ENCODE assay signal across 9 cellular contexts in the genomic region with DNA sequence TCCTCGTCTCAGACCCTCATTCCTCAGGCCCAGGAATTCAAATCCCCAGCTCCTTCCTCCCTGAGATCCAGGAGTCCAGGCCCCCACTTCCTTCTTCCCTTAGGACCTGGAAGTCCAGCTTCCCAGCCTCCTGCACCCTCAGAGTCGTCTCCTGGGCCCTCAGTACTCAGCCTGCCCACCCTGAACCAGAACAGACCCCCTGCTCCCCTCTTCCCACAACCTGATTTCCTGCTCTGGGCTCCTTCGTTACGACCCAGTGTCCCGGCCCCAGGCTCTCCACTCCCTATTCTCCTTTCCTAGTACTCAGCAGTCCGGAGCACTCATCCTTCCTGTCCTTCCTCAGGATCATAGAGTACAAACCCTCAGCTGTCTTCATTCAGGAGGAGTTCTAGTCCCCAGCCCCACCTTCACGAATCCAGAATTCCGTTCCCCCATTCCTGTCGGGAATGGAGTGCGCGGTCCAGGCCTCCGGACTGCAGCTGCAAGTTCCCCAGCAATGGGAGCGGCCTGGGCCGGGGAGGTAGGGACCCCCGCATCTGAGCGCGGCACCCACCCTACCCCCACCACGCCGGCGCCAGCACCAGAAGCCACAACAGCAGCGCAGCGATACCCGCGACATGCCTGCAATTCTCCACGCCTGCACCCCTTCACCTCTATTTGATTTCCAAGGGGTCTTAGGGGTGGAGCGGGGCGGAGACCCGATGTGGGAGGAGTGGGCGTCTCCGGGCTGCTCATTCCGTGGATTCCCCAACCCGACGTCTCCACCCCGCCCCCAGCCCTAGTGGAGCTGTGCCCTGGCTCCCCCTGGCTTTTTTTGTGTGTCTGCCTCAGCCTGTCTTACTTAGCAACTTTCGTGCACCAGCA. TPM values are rescaled to one million over a fixed set of nuclear protein-coding genes. Genes with fewer than 3 reads are reported as not detected.
DNase-seq lines count a peak whose midpoint lies in the region; ATAC-seq and TF ChIP-seq lines count a peak whose summit lies in the region.
"Had no signal": no experiment of that assay in that cellular context is flagged by ENCODE, and none has a peak within 500 bp of the region (broad histone marks: within the 10 kb centered on the region; RNA-seq: fewer than 3 reads in every experiment).

No MANE protein-coding gene starts in this region.

- H3K9me3 Mint-ChIP-seq in activated T-helper 17 cell treated with anti-CD3 and anti-CD28 coated beads, Interleukin-2, amount 50 U/mL, for 72 hours: no peaks in the 10 kb centered on the region

- peak overlapping the region; percentile 70 for H3K27ac Mint-ChIP-seq in activated T-helper 17 cell treated with anti-CD3 and anti-CD28 coated beads, Interleukin-2, amount 50 U/mL, for 72 hours

- H3K79me2 ChIP-seq in hepatocyte: peaks cover 13% of the 10 kb centered on the region

- peaks cover 4% of the 10 kb centered on the region for H4K20me1 ChIP-seq in hepatocyte (ENCODE audit: insufficient read depth, poor library complexity, severe bottlenecking)

- H3K27ac ChIP-seq in hepatocyte (peak overlapping the region; percentile 98), spleen (peak overlapping the region in 6 of 8 donors; percentile 79 to 98 (median 90))

- no peak for ATAC-seq in activated T-helper 17 cell treated with anti-CD3 and anti-CD28 coated beads, Interleukin-2, amount 50 U/mL, for 72 hours (replicated peaks)
- ATAC-seq in GM19397 (IDR thresholded peaks at IDR 0.05; ENCODE audit: unreplicated experiment): no peak
- ATAC-seq in HG02571 (IDR thresholded peaks at IDR 0.05; ENCODE audit: unreplicated experiment): no peak
- ATAC-seq in GM21447 (IDR thresholded peaks at IDR 0.05; ENCODE audit: unreplicated experiment): no peak

- intact Hi-C loops in spleen (cut with DNase I; ENCODE audit: low total_unique reads): no loop called here

- TF ChIP-seq POLR2A in spleen (IDR thresholded peaks at IDR 0.05): no peak

- peaks cover 39% of the 10 kb centered on the region for H3K36me3 Mint-ChIP-seq in activated T-helper 17 cell treated with anti-CD3 and anti-CD28 coated beads, Interleukin-2, amount 50 U/mL, for 72 hours (ENCODE audit: low read depth)

- H3K4me3 ChIP-seq in hepatocyte (peak overlapping the region; percentile 24), spleen (peak overlapping the region; percentile 16 to 73 (median 48))

- DNase-seq in DMS53 (lab: John Stamatoyannopoulos, UW) (peak; percentile 47), DMS53 treated with DMSO at 0.1 percent for 48 hours (lab: John Stamatoyannopoulos, UW; ENCODE audit: unreplicated experiment) (no peak), hepatocyte (ENCODE audit: low spot score) (peak; percentile 77), spleen (peak; percentile 84)
- DNase-seq: 8988T had no signal

- no peaks in the 10 kb centered on the region for H3K9me3 ChIP-seq in hepatocyte (ENCODE audit: low read depth)
- H3K9me3 ChIP-seq in spleen: no peaks in the 10 kb centered on the region

- peaks cover 32% of the 10 kb centered on the region for H3K4me1 ChIP-seq in hepatocyte (ENCODE audit: insufficient read depth)
- peaks cover 45 to 76% (median 58%) of the 10 kb centered on the region in 6 donors for H3K4me1 ChIP-seq in spleen

- H3K9me2 ChIP-seq in hepatocyte (replicated peaks; ENCODE audit: insufficient read depth): no peaks in the 10 kb centered on the region

- H3K27me3 ChIP-seq in hepatocyte (no peaks in the 10 kb centered on the region), spleen (replicated peaks in 1 of 7) (no peaks in the 10 kb centered on the region)

- H3K4me2 ChIP-seq in hepatocyte: peak overlapping the region; percentile 91

- H2AFZ ChIP-seq in hepatocyte: peak overlapping the region; percentile 55

- TF ChIP-seq CTCF in hepatocyte (IDR thresholded peaks at IDR 0.05; ENCODE audit: poor library complexity) (peak; percentile 34), spleen (IDR thresholded peaks at IDR 0.05 in 8 of 11, conservative IDR thresholded peaks at IDR 0.05 in 3 of 11) (peak in 3 of 11 experiments; percentile 14 to 43 (median 16))

- peak overlapping the region; percentile 88 for H3K4me3 Mint-ChIP-seq in activated T-helper 17 cell treated with anti-CD3 and anti-CD28 coated beads, Interleukin-2, amount 50 U/mL, for 72 hours

- whole genome bisulfite sequencing in hepatocyte (ENCODE audit: low lambda C conversion rate, missing lambda C conversion rate): 11% methylated on average over 24 of the region's 35 CpGs
- WGBS in spleen, 5 donors: 8 to 17% (median 12%) methylated on average over 25 to 35 of the region's 35 CpGs

- no peaks in the 10 kb centered on the region for H3K27me3 Mint-ChIP-seq in activated T-helper 17 cell treated with anti-CD3 and anti-CD28 coated beads, Interleukin-2, amount 50 U/mL, for 72 hours

- H3K36me3 ChIP-seq in hepatocyte (replicated peaks; ENCODE audit: insufficient read depth, low read depth): no peaks in the 10 kb centered on the region
- peaks cover 0 to 34% (median 25%) of the 10 kb centered on the region in 6 donors for H3K36me3 ChIP-seq in spleen

- H3K4me1 Mint-ChIP-seq in activated T-helper 17 cell treated with anti-CD3 and anti-CD28 coated beads, Interleukin-2, amount 50 U/mL, for 72 hours: peaks cover 17% of the 10 kb centered on the region

RNA-seq across cellular contexts. Expression of a gene that starts 12.7 kb away (rescaled TPM):
- total RNA-seq in activated T-helper 17 cell treated with anti-CD3 and anti-CD28 coated beads, Interleukin-2, amount 50 U/mL, for 72 hours: 10 to 100 TPM; 78.1 to 86.8 TPM
- total RNA-seq in hepatocyte (84.4 and 88.4 TPM in 2 replicates), spleen (100 to 1,000 TPM; 136 to 198 (median 156) TPM)
- polyA plus RNA-seq in hepatocyte (119 and 121 TPM in 2 replicates), spleen (100 to 1,000 TPM; 109 to 238 (median 188) TPM)

RNA-seq across cellular contexts. Expression of a gene that starts 33.7 kb away (rescaled TPM):
- total RNA-seq in activated T-helper 17 cell treated with anti-CD3 and anti-CD28 coated beads, Interleukin-2, amount 50 U/mL, for 72 hours: 10 to 100 TPM; 29.0 to 31.3 TPM
- total RNA-seq in hepatocyte (20.2 and 29.1 TPM in 2 replicates), spleen (10 to 100 TPM; 36.8 to 69.8 (median 53.0) TPM)
- polyA plus RNA-seq in hepatocyte (49.3 and 60.8 TPM in 2 replicates), spleen (10 to 100 TPM; 78.5 to 95.3 (median 82.2) TPM)

RNA-seq across cellular contexts. Expression of a gene that starts 36.4 kb away (rescaled TPM):
- 1 to 10 TPM in 1 of 2 donors, not detected in 1; 5.7 TPM for total RNA-seq in activated T-helper 17 cell treated with anti-CD3 and anti-CD28 coated beads, Interleukin-2, amount 50 U/mL, for 72 hours
- 0.88 TPM in 1 of 2 replicates, not detected in the other for total RNA-seq in hepatocyte
- 0.86 and 2.0 TPM in 2 replicates for polyA plus RNA-seq in hepatocyte
- 1 to 10 TPM in 1 of 7 donors, not detected in 6; 1.5 TPM for total RNA-seq in spleen
- 10 to 100 TPM in 1 of 3 donors, 1 to 10 TPM in 2; 4.5 to 14.2 (median 7.0) TPM for polyA plus RNA-seq in spleen

RNA-seq across cellular contexts. Expression of a gene that starts 38.5 kb away (rescaled TPM):
- not detected for total RNA-seq in activated T-helper 17 cell treated with anti-CD3 and anti-CD28 coated beads, Interleukin-2, amount 50 U/mL, for 72 hours
- total RNA-seq in hepatocyte (1.1 and 1.4 TPM in 2 replicates), spleen (under 1 TPM in 1 of 7 donors, not detected in 6; 0.33 TPM)
- polyA plus RNA-seq in hepatocyte (0.50 and 1.7 TPM in 2 replicates), spleen (not detected)
